In genomic region chr3:106609666-106610301, GRCh38 we compare ENCODE assay signal across 8 cellular contexts.
DNase-seq lines count a peak whose midpoint lies in the region; ATAC-seq, FAIRE-seq and TF ChIP-seq lines count a peak whose summit lies in the region.

No MANE protein-coding gene starts in this region.

- TF ChIP-seq CTCF in AG04449 (IDR thresholded peaks at IDR 0.05; ENCODE audit: insufficient read depth, low read length, missing control alignments) = peak; percentile 64
- TF ChIP-seq CTCF in choroid plexus epithelial cell (conservative IDR thresholded peaks at IDR 0.05; ENCODE audit: low read depth, low read length) = peak; percentile 94
- TF ChIP-seq CTCF in HepG2 (CRISPR knock-in tag; IDR thresholded peaks at IDR 0.05) = peak; percentile 78

- FAIRE-seq in HepG2 (lab: Jason Lieb, UNC) = peak; percentile 77

- BruUV-seq in HepG2 (replicated peaks; lab: Mats Ljungman, UMichigan) = no TSS peak

- TF ChIP-seq RAD21 in HepG2 (CRISPR knock-in tag; IDR thresholded peaks at IDR 0.05) = peak; percentile 65; the same call in 1 of the 2 replicates

- CTCF ChIA-PET in AG04449 (lab: Yijun Ruan, JAX) (interaction anchor here (0.7 to 5.0 kb wide), 36 partner anchors 10 to 1092 kb away, joined by 3 to 30 read pairs (median 4); partner anchors contain the start of gene CBLB), HepG2 (lab: Yijun Ruan, JAX; ENCODE audit: low intra/inter-chr PET ratio, low total read pairs) (no interaction called here)

- H3K4me3 ChIP-seq in AG04449 (ENCODE audit: low read depth, low read length) (no peak overlapping the region), choroid plexus epithelial cell (ENCODE audit: low read depth, low read length) (no peak overlapping the region), HepG2 (replicated peaks in 1 of 3; ENCODE audit: insufficient read depth in 1 of 3, low read depth in 2 of 3, low read length in 3 of 3) (no peak overlapping the region)

- POLR2A ChIA-PET in AG04449 (lab: Yijun Ruan, JAX) (interaction anchor here (0.6 to 1.2 kb wide), 4 partner anchors 179 to 773 kb away, joined by 3 to 6 read pairs (median 4); no protein-coding TSS in a partner anchor), HepG2 (lab: Yijun Ruan, JAX) (no interaction called here)

- in situ Hi-C loops in HepG2 (cut with HindIII; ENCODE audit: extremely low pct_ligation_motif_present, low pct_unique_long_range_greater_than_20kb) = no loop called here

- H3K4me2 ChIP-seq in HepG2 (ENCODE audit: low read depth, low read length) = no peak overlapping the region

- ATAC-seq in GM18858 (IDR thresholded peaks at IDR 0.05; ENCODE audit: unreplicated experiment) = peak; percentile 80
- ATAC-seq in HG03175 (IDR thresholded peaks at IDR 0.05; ENCODE audit: unreplicated experiment) = peak; percentile 78
- ATAC-seq in HepG2 = peak; percentile 73

- H3K36me3 ChIP-seq in HepG2 (replicated peaks in 1 of 2; ENCODE audit: control insufficient read depth in 1 of 2, insufficient read depth in 2 of 2, low read length in 2 of 2) = no peaks in the 10 kb centered on the region

- H3K79me2 ChIP-seq in HepG2 (ENCODE audit: insufficient read depth, low read length) = no peaks in the 10 kb centered on the region

- H3K9me3 ChIP-seq in HepG2 (ENCODE audit: low read length) = no peaks in the 10 kb centered on the region

- no peaks in the 10 kb centered on the region for H4K20me1 ChIP-seq in HepG2 (ENCODE audit: insufficient read depth, low read length)

- H3K9ac ChIP-seq in HepG2 (ENCODE audit: insufficient read depth, low read depth, low read length) = no peak overlapping the region

- H3K27ac ChIP-seq in HepG2 (ENCODE audit: extremely low read length, insufficient read depth, low read length) = no peak overlapping the region

- no peaks in the 10 kb centered on the region for H3K4me1 ChIP-seq in HepG2 (ENCODE audit: insufficient read depth, low read length)

- no peak overlapping the region for H2AFZ ChIP-seq in HepG2 (ENCODE audit: low read length)

- no peak for TF ChIP-seq POLR2A in HepG2 (IDR thresholded peaks at IDR 0.05; ENCODE audit: insufficient read depth in 1 of 2, low read depth in 2 of 2, low read length in 2 of 2)

- TF ChIP-seq EP300 in HepG2 (IDR thresholded peaks at IDR 0.05; ENCODE audit: low read depth in 2 of 2, low read length in 2 of 2) (no peak), HepG2 (CRISPR knock-in tag; IDR thresholded peaks at IDR 0.05; ENCODE audit: borderline replicate concordance) (no peak)

- intact Hi-C loops in HepG2 (cut with micrococcal nuclease; ENCODE audit: unreplicated experiment) = no loop called here

- WGBS in HepG2 (ENCODE audit: low lambda C conversion rate) = 15% methylated on average over 2 of the region's 2 CpGs

- peak; percentile 86 for DNase-seq in AG04449 (ENCODE audit: low read depth, low spot score)
- peak; percentile 65 to 82 for DNase-seq in NCI-H446 (lab: John Stamatoyannopoulos, UW)
- peak; percentile 34 to 65 for DNase-seq in activated CD4-positive, alpha-beta T cell treated with anti-CD3 and anti-CD28 coated beads for 24 hours (ENCODE audit: low read depth in 2 of 2)
- peak; percentile 97 for DNase-seq in choroid plexus epithelial cell (ENCODE audit: low read depth)
- DNase-seq in HepG2 (ENCODE audit: low spot score) = peak; percentile 41
- peak in 2 of 3 experiments; percentile 18 to 42 for DNase-seq in stimulated activated CD4-positive, alpha-beta T cell treated with anti-CD3 and anti-CD28 coated beads, TNF-alpha, amount 100 ng/mL, for 4 hours (ENCODE audit: low read depth in 3 of 3)

- H3K27me3 ChIP-seq in HepG2 (ENCODE audit: control insufficient read depth in 1 of 2, insufficient read depth in 2 of 2, low read length in 2 of 2) = no peaks in the 10 kb centered on the region

TF ChIP-seq in HepG2, 621 proteins besides CTCF, POLR2A, EP300 and RAD21 (continues in another document):
- TF ChIP-seq TOPORS (CRISPR knock-in tag; IDR thresholded peaks at IDR 0.05) (no peak), KDM1A (CRISPR knock-in tag; IDR thresholded peaks at IDR 0.05) (no peak), ZFX (CRISPR knock-in tag; IDR thresholded peaks at IDR 0.05; ENCODE audit: low read depth) (no peak), ZNF564 (CRISPR knock-in tag; IDR thresholded peaks at IDR 0.05) (no peak), EHMT2 (IDR thresholded peaks at IDR 0.05; ENCODE audit: borderline replicate concordance, low read depth, low read length) (no peak), ZNF550 (CRISPR knock-in tag; IDR thresholded peaks at IDR 0.05; ENCODE audit: borderline replicate concordance) (no peak), HDAC2 (CRISPR knock-in tag; IDR thresholded peaks at IDR 0.05) (no peak), CREB1 (IDR thresholded peaks at IDR 0.05) (no peak), CREB1 (CRISPR knock-in tag; IDR thresholded peaks at IDR 0.05) (no peak), ZNF251 (CRISPR knock-in tag; IDR thresholded peaks at IDR 0.05) (no peak), PHF20 (CRISPR knock-in tag; IDR thresholded peaks at IDR 0.05) (no peak)
- TF ChIP-seq, protein P1, sequence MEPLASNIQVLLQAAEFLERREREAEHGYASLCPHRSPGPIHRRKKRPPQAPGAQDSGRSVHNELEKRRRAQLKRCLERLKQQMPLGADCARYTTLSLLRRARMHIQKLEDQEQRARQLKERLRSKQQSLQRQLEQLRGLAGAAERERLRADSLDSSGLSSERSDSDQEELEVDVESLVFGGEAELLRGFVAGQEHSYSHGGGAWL (CRISPR knock-in tag; IDR thresholded peaks at IDR 0.05) = no peak
- TF ChIP-seq, protein P2, sequence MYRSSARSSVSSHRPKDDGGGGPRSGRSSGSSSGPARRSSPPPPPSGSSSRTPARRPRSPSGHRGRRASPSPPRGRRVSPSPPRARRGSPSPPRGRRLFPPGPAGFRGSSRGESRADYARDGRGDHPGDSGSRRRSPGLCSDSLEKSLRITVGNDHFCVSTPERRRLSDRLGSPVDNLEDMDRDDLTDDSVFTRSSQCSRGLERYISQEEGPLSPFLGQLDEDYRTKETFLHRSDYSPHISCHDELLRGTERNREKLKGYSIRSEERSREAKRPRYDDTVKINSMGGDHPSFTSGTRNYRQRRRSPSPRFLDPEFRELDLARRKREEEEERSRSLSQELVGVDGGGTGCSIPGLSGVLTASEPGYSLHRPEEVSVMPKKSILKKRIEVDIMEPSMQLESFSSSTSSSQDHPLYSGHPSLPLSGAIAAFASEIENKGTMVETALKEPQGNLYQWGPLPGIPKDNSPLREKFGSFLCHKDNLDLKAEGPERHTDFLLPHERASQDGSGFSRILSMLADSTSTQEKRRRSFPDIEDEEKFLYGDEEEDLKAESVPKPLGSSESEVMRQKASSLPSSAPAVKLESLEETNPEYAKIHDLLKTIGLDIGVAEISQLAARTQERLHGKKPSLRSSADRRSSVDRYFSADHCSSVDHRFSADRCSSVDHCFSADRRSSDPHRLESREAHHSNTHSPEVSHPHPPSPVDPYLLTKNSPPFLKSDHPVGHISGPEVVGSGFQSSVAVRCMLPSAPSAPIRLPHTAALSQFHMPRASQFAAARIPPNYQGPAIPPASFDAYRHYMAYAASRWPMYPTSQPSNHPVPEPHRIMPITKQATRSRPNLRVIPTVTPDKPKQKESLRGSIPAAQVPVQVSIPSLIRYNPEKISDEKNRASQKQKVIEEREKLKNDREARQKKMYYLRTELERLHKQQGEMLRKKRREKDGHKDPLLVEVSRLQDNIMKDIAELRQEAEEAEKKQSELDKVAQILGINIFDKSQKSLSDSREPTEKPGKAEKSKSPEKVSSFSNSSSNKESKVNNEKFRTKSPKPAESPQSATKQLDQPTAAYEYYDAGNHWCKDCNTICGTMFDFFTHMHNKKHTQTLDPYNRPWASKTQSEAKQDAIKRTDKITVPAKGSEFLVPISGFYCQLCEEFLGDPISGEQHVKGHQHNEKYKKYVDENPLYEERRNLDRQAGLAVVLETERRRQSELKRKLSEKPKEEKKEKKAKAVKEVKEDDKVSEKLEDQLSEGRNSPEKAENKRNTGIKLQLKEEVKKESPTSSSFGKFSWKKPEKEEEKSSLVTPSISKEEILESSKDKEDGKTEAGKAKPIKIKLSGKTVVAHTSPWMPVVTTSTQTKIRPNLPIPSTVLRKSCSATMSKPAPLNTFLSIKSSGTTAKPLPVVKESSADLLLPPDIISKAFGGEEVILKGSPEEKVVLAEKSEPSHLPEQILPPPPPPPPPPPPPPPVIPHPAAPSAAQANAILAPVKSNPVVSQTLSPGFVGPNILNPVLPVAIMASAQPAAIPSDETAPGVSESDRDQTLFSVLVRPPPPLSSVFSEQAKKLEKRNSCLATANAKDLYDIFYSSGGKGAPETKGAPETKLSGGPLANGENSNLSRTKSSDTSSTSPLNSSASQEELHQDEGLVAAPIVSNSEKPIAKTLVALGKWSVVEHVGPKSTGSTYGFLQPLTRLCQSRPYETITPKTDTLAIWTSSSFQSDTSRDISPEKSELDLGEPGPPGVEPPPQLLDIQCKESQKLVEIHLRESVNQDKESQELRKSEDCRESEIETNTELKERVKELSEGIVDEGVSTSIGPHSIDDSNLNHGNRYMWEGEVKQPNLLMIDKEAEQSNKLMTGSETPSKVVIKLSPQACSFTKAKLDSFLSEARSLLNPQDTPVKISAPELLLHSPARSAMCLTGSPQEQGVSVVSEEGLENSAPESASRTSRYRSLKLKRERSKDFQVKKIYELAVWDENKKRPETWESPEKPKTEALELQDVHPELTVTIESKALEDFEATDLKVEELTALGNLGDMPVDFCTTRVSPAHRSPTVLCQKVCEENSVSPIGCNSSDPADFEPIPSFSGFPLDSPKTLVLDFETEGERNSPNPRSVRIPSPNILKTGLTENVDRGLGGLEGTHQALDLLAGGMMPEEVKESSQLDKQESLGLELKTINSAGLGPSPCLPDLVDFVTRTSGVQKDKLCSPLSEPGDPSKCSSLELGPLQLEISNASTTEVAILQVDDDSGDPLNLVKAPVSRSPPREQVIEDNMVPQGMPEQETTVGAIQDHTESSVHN (CRISPR knock-in tag; IDR thresholded peaks at IDR 0.05) = no peak

Comparison
In these comparisons a context has a peak if more than half of its experiments do, and no peak if none do; other contexts are left out.
1. DNase-seq: peak in every context shown above with its lines; median percentile 97 in choroid plexus epithelial cell; 86 in AG04449; 74 in NCI-H446; 50 in activated CD4-positive, alpha-beta T cell treated with anti-CD3 and anti-CD28 coated beads for 24 hours; 41 in HepG2; 30 in stimulated activated CD4-positive, alpha-beta T cell treated with anti-CD3 and anti-CD28 coated beads, TNF-alpha, amount 100 ng/mL, for 4 hours.